Comparison of ENCODE assay signal across 1 cellular context in genomic region chr6:15793288-15793687, GRCh38.
TF ChIP-seq lines count a peak whose summit lies in the region.

No MANE protein-coding gene starts in this region.

TF ChIP-seq in K562, 482 proteins besides CTCF, POLR2A, EP300 and RAD21 (continued from another document and continues in another):
- TF ChIP-seq PRDM10 (IDR thresholded peaks at IDR 0.05; ENCODE audit: partially characterized antibody) = peak; percentile 20
- no peak for TF ChIP-seq BMI1 (IDR thresholded peaks at IDR 0.05; ENCODE audit: low read length)
- TF ChIP-seq FOXP4 (CRISPR knock-in tag; IDR thresholded peaks at IDR 0.05; ENCODE audit: borderline replicate concordance) = no peak
- peak; percentile 61; the same call in 1 of the 2 replicates for TF ChIP-seq HDAC2 (IDR thresholded peaks at IDR 0.05)
- TF ChIP-seq MTA2 (IDR thresholded peaks at IDR 0.05; ENCODE audit: low read depth) = peak; percentile 69
- no peak for TF ChIP-seq BRF1 (IDR thresholded peaks at IDR 0.05; ENCODE audit: borderline replicate concordance, extremely low read depth, insufficient read length)
- no peak for TF ChIP-seq NR2C2 (CRISPR knock-in tag; IDR thresholded peaks at IDR 0.05)
- no peak for TF ChIP-seq NR2C2 (tag; IDR thresholded peaks at IDR 0.05)
- peak; percentile 97 for TF ChIP-seq FOSL1 (tag; conservative IDR thresholded peaks at IDR 0.05)
- no peak for TF ChIP-seq BRD9 (IDR thresholded peaks at IDR 0.05; ENCODE audit: low read depth, partially characterized antibody)
- no peak for TF ChIP-seq ETS1 (conservative IDR thresholded peaks at IDR 0.05; ENCODE audit: control insufficient read depth, low read depth, low read length)
- no peak for TF ChIP-seq MTF1 (CRISPR knock-in tag; IDR thresholded peaks at IDR 0.05; ENCODE audit: borderline replicate concordance)
- TF ChIP-seq ADNP (tag; IDR thresholded peaks at IDR 0.05) = no peak
- no peak for TF ChIP-seq ZFP36 (IDR thresholded peaks at IDR 0.05; ENCODE audit: low read depth, low read length, partially characterized antibody)
- no peak for TF ChIP-seq CREB3 (tag; conservative IDR thresholded peaks at IDR 0.05; ENCODE audit: low read depth)
- TF ChIP-seq HMGXB4 (CRISPR knock-in tag; IDR thresholded peaks at IDR 0.05) = no peak
- TF ChIP-seq RNF2 (IDR thresholded peaks at IDR 0.05) = 0 out of 2 replicates have a peak, but pooled peaks have one; percentile 28
- 0 out of 4 replicates have a peak, but pooled peaks of 1 of the 2 experiments have one; percentile 32 for TF ChIP-seq SIN3A (IDR thresholded peaks at IDR 0.05; ENCODE audit: borderline replicate concordance in 2 of 2, control insufficient read depth in 1 of 2, low read depth in 2 of 2, low read length in 2 of 2)
- TF ChIP-seq ZNF165 (CRISPR knock-in tag; IDR thresholded peaks at IDR 0.05; ENCODE audit: borderline replicate concordance) = no peak
- TF ChIP-seq ZBTB12 (CRISPR knock-in tag; IDR thresholded peaks at IDR 0.05) = no peak
- peak; percentile 31 for TF ChIP-seq HDAC3 (IDR thresholded peaks at IDR 0.05; ENCODE audit: borderline replicate concordance, partially characterized antibody)
- TF ChIP-seq E2F6 (IDR thresholded peaks at IDR 0.05; ENCODE audit: borderline replicate concordance in 1 of 2, extremely low read depth in 1 of 2, insufficient read depth in 1 of 2, insufficient read length in 1 of 2, low read depth in 1 of 2, low read length in 1 of 2, poor library complexity in 1 of 2, severe bottlenecking in 1 of 2) = peak in 1 of 2 experiments; percentile 45
- no peak for TF ChIP-seq NFXL1 (CRISPR knock-in tag; IDR thresholded peaks at IDR 0.05)
- TF ChIP-seq RBM14 (IDR thresholded peaks at IDR 0.05; ENCODE audit: borderline replicate concordance, insufficient read depth, low read depth, low read length) = no peak
- TF ChIP-seq VEZF1 (CRISPR knock-in tag; IDR thresholded peaks at IDR 0.05) = peak; percentile 49
- TF ChIP-seq ZNF707 (CRISPR knock-in tag; conservative IDR thresholded peaks at IDR 0.05) = no peak
- peak; percentile 82 for TF ChIP-seq SMARCE1 (IDR thresholded peaks at IDR 0.05)
- TF ChIP-seq CLOCK (CRISPR knock-in tag; IDR thresholded peaks at IDR 0.05; ENCODE audit: borderline replicate concordance) = no peak
- peak; percentile 89 for TF ChIP-seq DPF2 (IDR thresholded peaks at IDR 0.05)
- TF ChIP-seq ZNF766 (CRISPR knock-in tag; conservative IDR thresholded peaks at IDR 0.05) = no peak
